In the genomic region with DNA sequence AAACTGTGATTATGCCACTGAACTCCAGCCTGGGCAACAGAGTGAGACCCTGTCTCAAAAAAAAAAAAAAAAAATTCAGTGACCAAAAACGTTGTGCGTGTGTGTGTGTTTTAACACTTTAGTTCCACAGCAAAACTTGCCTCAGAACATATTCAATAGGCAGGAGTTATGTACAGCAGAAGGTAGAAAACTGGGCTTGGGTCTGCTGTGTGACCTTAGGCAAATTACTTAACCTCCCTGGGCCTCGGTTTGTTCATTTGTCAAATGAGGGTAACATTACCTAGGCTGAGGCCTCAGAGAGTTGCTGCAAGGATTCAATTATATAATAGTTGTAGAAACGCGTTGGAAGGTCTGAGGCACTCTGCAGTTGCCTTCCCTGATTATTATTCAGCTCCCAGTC, we compare ENCODE assay signal across 10 cellular contexts. TPM values are rescaled to one million over a fixed set of nuclear protein-coding genes. Genes with fewer than 3 reads are reported as not detected.
DNase-seq lines count a peak whose midpoint lies in the region; ATAC-seq and TF ChIP-seq lines count a peak whose summit lies in the region.
"Had no signal": no experiment of that assay in that cellular context is flagged by ENCODE, and none has a peak within 500 bp of the region (broad histone marks: within the 10 kb centered on the region; RNA-seq: fewer than 3 reads in every experiment).

No MANE protein-coding gene starts in this region.

- peaks cover 16% of the 10 kb centered on the region for H3K4me1 Mint-ChIP-seq in endodermal cell
- H3K4me1 Mint-ChIP-seq: central memory CD8-positive, alpha-beta T cell had no signal

- ATAC-seq in HG03280 (IDR thresholded peaks at IDR 0.05; ENCODE audit: unreplicated experiment) = no peak
- ATAC-seq: activated CD8-positive, alpha-beta T cell treated with anti-CD3 and anti-CD28 coated beads for 36 hours had no signal

- H3K4me3 Mint-ChIP-seq in endodermal cell = peak overlapping the region; percentile 52
- H3K4me3 Mint-ChIP-seq: activated CD8-positive, alpha-beta T cell treated with anti-CD3 and anti-CD28 coated beads for 36 hours; central memory CD8-positive, alpha-beta T cell had no signal

- H3K27ac ChIP-seq in RWPE1 (peak overlapping the region; percentile 72), endodermal cell (ENCODE audit: low read depth, low read length) (peak overlapping the region; percentile 72), transverse colon (peak overlapping the region; percentile 38 to 70 (median 66))

- in situ Hi-C loops in transverse colon (cut with MboI; ENCODE audit: low pct_ligation_motif_present in 1 of 4, low pct_unique_long_range_greater_than_20kb in 1 of 4, low sequenced_read_pairs in 3 of 4) = loop anchor here in 1 of 4 donors (25.0 kb wide), 1 partner anchor 625 kb away; no protein-coding TSS in a partner anchor

- H3K9ac ChIP-seq in endodermal cell (ENCODE audit: extremely low read depth, low read length, poor library complexity, severe bottlenecking) (no peak overlapping the region), mucosa of stomach (ENCODE audit: low read length) (peak overlapping the region; percentile 13)

- H3K4me3 ChIP-seq in endodermal cell (ENCODE audit: low read length) (peak overlapping the region; percentile 68), mucosa of stomach (ENCODE audit: low read length) (no peak overlapping the region), transverse colon (peak overlapping the region in 2 of 4 donors; percentile 5 to 29)

- 74 to 89% methylated on average over 1 to 5 of the region's 5 CpGs for WGBS in endodermal cell (ENCODE audit: insufficient coverage in 1 of 2, insufficient read length in 1 of 2), 2 experiments
- WGBS in transverse colon (ENCODE audit: low coverage in 1 of 2), 2 donors = 63 to 76% methylated on average over 5 of the region's 5 CpGs

- H3K36me3 ChIP-seq in endodermal cell (ENCODE audit: control insufficient read depth, insufficient read depth, low read length) (no peaks in the 10 kb centered on the region), mucosa of stomach (ENCODE audit: control insufficient read depth, insufficient read depth, low read length) (no peaks in the 10 kb centered on the region), transverse colon (no peaks in the 10 kb centered on the region)

- H3K36me3 Mint-ChIP-seq in endodermal cell (ENCODE audit: low read depth) = no peaks in the 10 kb centered on the region

- H3K9me3 ChIP-seq in endodermal cell (ENCODE audit: control insufficient read depth, low read length) (no peaks in the 10 kb centered on the region), mucosa of stomach (ENCODE audit: control insufficient read depth, low read length) (no peaks in the 10 kb centered on the region), transverse colon (no peaks in the 10 kb centered on the region)

- no peaks in the 10 kb centered on the region for H3K9me3 Mint-ChIP-seq in endodermal cell
- H3K9me3 Mint-ChIP-seq: activated CD8-positive, alpha-beta T cell treated with anti-CD3 and anti-CD28 coated beads for 36 hours; central memory CD8-positive, alpha-beta T cell had no signal

- TF ChIP-seq POLR2A in transverse colon (IDR thresholded peaks at IDR 0.05) = no peak

- H3K27me3 ChIP-seq in endodermal cell (ENCODE audit: control insufficient read depth, insufficient read depth, low read length, poor library complexity, severe bottlenecking) = peaks cover 51% of the 10 kb centered on the region
- H3K27me3 ChIP-seq in mucosa of stomach (ENCODE audit: control insufficient read depth, insufficient read depth, low read length) = no peaks in the 10 kb centered on the region
- peaks cover 27% of the 10 kb centered on the region for H3K27me3 ChIP-seq in transverse colon

- peaks cover 75% of the 10 kb centered on the region for H3K27me3 Mint-ChIP-seq in endodermal cell (ENCODE audit: insufficient read depth)

- TF ChIP-seq EP300 in transverse colon (IDR thresholded peaks at IDR 0.05; ENCODE audit: low read depth) = no peak

- H3K4me1 ChIP-seq in endodermal cell (ENCODE audit: control insufficient read depth, insufficient read depth, low read length) (no peaks in the 10 kb centered on the region), mucosa of stomach (ENCODE audit: control insufficient read depth, insufficient read depth, low read length) (no peaks in the 10 kb centered on the region), transverse colon (peaks cover 0 to 14% (median 2%) of the 10 kb centered on the region in 4 donors)

- no peak overlapping the region for H3K27ac Mint-ChIP-seq in endodermal cell
- H3K27ac Mint-ChIP-seq: activated CD8-positive, alpha-beta T cell treated with anti-CD3 and anti-CD28 coated beads for 36 hours had no signal

- POLR2A ChIA-PET in RWPE1 (lab: Yijun Ruan, JAX; ENCODE audit: low non-redundant PET) = no interaction called here
- POLR2A ChIA-PET in HEK293T (lab: Yijun Ruan, JAX) = no interaction called here

- intact Hi-C loops in transverse colon (cut with DNase I; ENCODE audit: low total_unique reads) = no loop called here

- CTCF ChIA-PET in RWPE1 (lab: Yijun Ruan, JAX) (no interaction called here), HEK293T (lab: Yijun Ruan, JAX) (no interaction called here)

- no peak for TF ChIP-seq CTCF in RWPE1 (conservative IDR thresholded peaks at IDR 0.05; ENCODE audit: low read depth)
- TF ChIP-seq CTCF in endodermal cell (conservative IDR thresholded peaks at IDR 0.05) = no peak
- no peak for TF ChIP-seq CTCF in transverse colon (IDR thresholded peaks at IDR 0.05)

- no peak for DNase-seq in RWPE1 (ENCODE audit: low spot score)
- no peak for DNase-seq in endodermal cell
- DNase-seq in transverse colon = no peak
- DNase-seq in HEK293T (ENCODE audit: extremely low spot score) = no peak
- DNase-seq in UCSD-AML1 (lab: John Stamatoyannopoulos, UW; ENCODE audit: unreplicated experiment) = no peak
- DNase-seq: activated CD8-positive, alpha-beta T cell treated with anti-CD3 and anti-CD28 coated beads for 36 hours; stimulated activated CD4-positive, alpha-beta T cell treated with anti-CD3 and anti-CD28 coated beads, Interleukin-4, amount 100 ng/mL, for 4 hours had no signal

TF ChIP-seq in HEK293T, 16 proteins besides CTCF, POLR2A, EP300 and RAD21:
- TF ChIP-seq TARDBP (IDR thresholded peaks at IDR 0.05) = no peak
- TF ChIP-seq ARNT (IDR thresholded peaks at IDR 0.05) = no peak
- TF ChIP-seq FOXM1 (IDR thresholded peaks at IDR 0.05; ENCODE audit: borderline replicate concordance) = no peak
- no peak for TF ChIP-seq LEF1 (IDR thresholded peaks at IDR 0.05; ENCODE audit: borderline replicate concordance)
- TF ChIP-seq CTBP1 (IDR thresholded peaks at IDR 0.05; ENCODE audit: borderline replicate concordance) = no peak
- no peak for TF ChIP-seq SUZ12 (IDR thresholded peaks at IDR 0.05)
- TF ChIP-seq L3MBTL2 (conservative IDR thresholded peaks at IDR 0.05) = no peak
- TF ChIP-seq NFRKB (IDR thresholded peaks at IDR 0.05) = no peak
- no peak for TF ChIP-seq FOXK2 (IDR thresholded peaks at IDR 0.05)
- no peak for TF ChIP-seq HDGF (IDR thresholded peaks at IDR 0.05; ENCODE audit: borderline replicate concordance)
- no peak for TF ChIP-seq FOXA1 (IDR thresholded peaks at IDR 0.05)
- no peak for TF ChIP-seq BHLHE40 (IDR thresholded peaks at IDR 0.05; ENCODE audit: borderline replicate concordance)
- no peak for TF ChIP-seq ZNF384 (IDR thresholded peaks at IDR 0.05)
- TF ChIP-seq, protein P1, sequence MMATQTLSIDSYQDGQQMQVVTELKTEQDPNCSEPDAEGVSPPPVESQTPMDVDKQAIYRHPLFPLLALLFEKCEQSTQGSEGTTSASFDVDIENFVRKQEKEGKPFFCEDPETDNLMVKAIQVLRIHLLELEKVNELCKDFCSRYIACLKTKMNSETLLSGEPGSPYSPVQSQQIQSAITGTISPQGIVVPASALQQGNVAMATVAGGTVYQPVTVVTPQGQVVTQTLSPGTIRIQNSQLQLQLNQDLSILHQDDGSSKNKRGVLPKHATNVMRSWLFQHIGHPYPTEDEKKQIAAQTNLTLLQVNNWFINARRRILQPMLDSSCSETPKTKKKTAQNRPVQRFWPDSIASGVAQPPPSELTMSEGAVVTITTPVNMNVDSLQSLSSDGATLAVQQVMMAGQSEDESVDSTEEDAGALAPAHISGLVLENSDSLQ (IDR thresholded peaks at IDR 0.05) = no peak
- TF ChIP-seq ELF4 (IDR thresholded peaks at IDR 0.05) = no peak

RNA-seq across cellular contexts. Expression of a gene that starts 10.3 kb away (rescaled TPM):
- total RNA-seq in endodermal cell (under 1 TPM in 1 of 2 donors, not detected in 1; 0.13 TPM), transverse colon (1 to 10 TPM in 3 of 4 donors, under 1 TPM in 1; 0.37 to 9.6 (median 4.5) TPM)
- 5.3 TPM for polyA plus RNA-seq in endodermal cell (2013, experiment 1 of 2)
- polyA plus RNA-seq in endodermal cell (2013, experiment 2 of 2) = 6.2 TPM
- total RNA-seq: activated CD8-positive, alpha-beta T cell treated with anti-CD3 and anti-CD28 coated beads for 36 hours had no signal
